In genomic region chr11:126978155-126978554, GRCh38 we compare ENCODE assay signal across 24 cellular contexts. TPM values are rescaled to one million over a fixed set of nuclear protein-coding genes. Genes with fewer than 3 reads are reported as not detected.
DNase-seq lines count a peak whose midpoint lies in the region; ATAC-seq and TF ChIP-seq lines count a peak whose summit lies in the region.
"Had no signal": no experiment of that assay in that cellular context is flagged by ENCODE, and none has a peak within 500 bp of the region (broad histone marks: within the 10 kb centered on the region; RNA-seq: fewer than 3 reads in every experiment).

No MANE protein-coding gene starts in this region.

- H3K4me1 Mint-ChIP-seq in MCF 10A (ENCODE audit: insufficient read depth, unreplicated experiment), result no peaks in the 10 kb centered on the region
- H3K4me1 Mint-ChIP-seq in activated T-helper 2 cell treated with anti-CD3 and anti-CD28 coated beads, Interferon-gamma antibody, Interleukin-2, Interleukin-4, amounts not matched to agents 10 μg/mL and 5 μg/mL and 100 μg/mL, durations not matched to agents 14 hours and 24 hours and 36 hours (ENCODE audit: low read depth), result no peaks in the 10 kb centered on the region
- H3K4me1 Mint-ChIP-seq in T-cell, result no peaks in the 10 kb centered on the region
- H3K4me1 Mint-ChIP-seq: stimulated activated effector memory CD8-positive, alpha-beta T cell treated with anti-CD3 and anti-CD28 coated beads, Interleukin-12 subunit alpha, Interleukin-12 subunit beta, amount 100 ng/mL, for 72 hours had no signal

- no TSS peak for BruUV-seq in mammary epithelial cell (replicated peaks; lab: Mats Ljungman, UMichigan)
- BruUV-seq in MCF 10A (replicated peaks; lab: Mats Ljungman, UMichigan), result no TSS peak

- H3K79me2 ChIP-seq in mammary epithelial cell (ENCODE audit: insufficient read depth, low read length), result no peaks in the 10 kb centered on the region

- no peak overlapping the region for H3K9ac ChIP-seq in mammary epithelial cell (ENCODE audit: insufficient read depth, low read length)
- H3K9ac ChIP-seq: KMS-11 had no signal

- in situ Hi-C loops in mammary epithelial cell (cut with MboI; ENCODE audit: low sequenced_read_pairs in 2 of 2), result loop anchor here (25.0 kb wide), 4 partner anchors 266 to 641 kb away; no protein-coding TSS in a partner anchor

- H3K9me3 ChIP-seq in mammary epithelial cell (replicated peaks; ENCODE audit: insufficient read depth, low read length) (no peaks in the 10 kb centered on the region), body of pancreas (no peaks in the 10 kb centered on the region), MG63 (no peaks in the 10 kb centered on the region)
- H3K9me3 ChIP-seq: neutrophil, right lobe of liver, suprapubic skin had no signal

- dilution Hi-C loops in mammary epithelial cell (cut with HindIII; ENCODE audit: low sequenced_read_pairs), result loop anchor here (25.0 kb wide), 2 partner anchors 266 to 366 kb away; no protein-coding TSS in a partner anchor

- DNase-seq in mammary epithelial cell (no peak), MCF 10A (ENCODE audit: unreplicated experiment) (no peak), body of pancreas (no peak), iPS-NIHi11 (ENCODE audit: low spot score) (peak; percentile 51), MG63 (no peak), T-cell (no peak)
- DNase-seq in activated T-helper 2 cell treated with anti-CD3 and anti-CD28 coated beads, Interferon-gamma antibody, Interleukin-2, Interleukin-4, amounts not matched to agents 10 μg/mL and 5 μg/mL and 100 μg/mL, durations not matched to agents 14 hours and 24 hours and 36 hours (ENCODE audit: low spot score), result no peak
- no peak for DNase-seq in activated T-cell treated with anti-CD3 and anti-CD28 coated beads, Interleukin-2, amount 50 U/mL, for 48 hours
- DNase-seq: activated CD8-positive, alpha-beta memory T cell treated with anti-CD3 and anti-CD28 coated beads for 24 hours; activated naive CD4-positive, alpha-beta T cell; DND-41; left colon; mesenchymal stem cell; right lobe of liver; stimulated activated CD4-positive, alpha-beta T cell treated with anti-CD3 and anti-CD28 coated beads, Interleukin-4, amount 100 ng/mL, for 24 hours had no signal

- no peak overlapping the region for H3K4me2 ChIP-seq in mammary epithelial cell (ENCODE audit: insufficient read depth, low read depth, low read length)
- H3K4me2 ChIP-seq: KMS-11 had no signal

- TF ChIP-seq POLR2A in body of pancreas (IDR thresholded peaks at IDR 0.05), result no peak

- no peak overlapping the region for H3K27ac Mint-ChIP-seq in MCF 10A (ENCODE audit: low read depth, unreplicated experiment)
- H3K27ac Mint-ChIP-seq in activated T-helper 2 cell treated with anti-CD3 and anti-CD28 coated beads, Interferon-gamma antibody, Interleukin-2, Interleukin-4, amounts not matched to agents 10 μg/mL and 5 μg/mL and 100 μg/mL, durations not matched to agents 14 hours and 24 hours and 36 hours, result no peak overlapping the region
- H3K27ac Mint-ChIP-seq in T-cell, result no peak overlapping the region
- H3K27ac Mint-ChIP-seq: stimulated activated effector memory CD8-positive, alpha-beta T cell treated with anti-CD3 and anti-CD28 coated beads, Interleukin-12 subunit alpha, Interleukin-12 subunit beta, amount 100 ng/mL, for 72 hours; T-helper 1 cell treated with Interleukin-12 subunit alpha and Interleukin-12 subunit beta and Interleukin-4 antibody, amounts not matched to agents 30 μg/mL and 1 μg/mL, for 36 hours had no signal

- H4K20me1 ChIP-seq in mammary epithelial cell (ENCODE audit: insufficient read depth, low read length), result no peaks in the 10 kb centered on the region

- H3K4me3 ChIP-seq in mammary epithelial cell (replicated peaks in 1 of 3; ENCODE audit: insufficient read depth in 1 of 3, low read depth in 2 of 3, low read length in 3 of 3), result no peak overlapping the region
- no peak overlapping the region for H3K4me3 ChIP-seq in body of pancreas
- H3K4me3 ChIP-seq in MG63, result no peak overlapping the region
- H3K4me3 ChIP-seq: right lobe of liver, suprapubic skin had no signal

- ATAC-seq in body of pancreas (peak; percentile 33), T-cell (replicated peaks in 1 of 4) (no peak)
- ATAC-seq: right lobe of liver; stimulated activated effector memory CD8-positive, alpha-beta T cell treated with anti-CD3 and anti-CD28 coated beads, Interleukin-12 subunit alpha, Interleukin-12 subunit beta, amount 100 ng/mL, for 72 hours had no signal

- CTCF ChIA-PET in mammary epithelial cell (lab: Charles Lee; ENCODE audit: low non-redundant PET), result no interaction called here
- CTCF ChIA-PET in MCF 10A (lab: Yijun Ruan, JAX), result interaction anchor here (0.7 to 1.1 kb wide), 4 partner anchors 12 to 497 kb away, joined by 3 to 4 read pairs (median 4); no protein-coding TSS in a partner anchor
- CTCF ChIA-PET in T-cell (lab: Charles Lee), result no interaction called here

- 50% methylated on average over 2 of the region's 3 CpGs for WGBS in mammary epithelial cell (ENCODE audit: low coverage, missing lambda C conversion rate)
- WGBS in body of pancreas, 2 donors, result 48 to 59% methylated on average over 3 of the region's 3 CpGs

- H3K36me3 Mint-ChIP-seq in MCF 10A (ENCODE audit: insufficient read depth, unreplicated experiment), result no peaks in the 10 kb centered on the region
- H3K36me3 Mint-ChIP-seq in activated T-helper 2 cell treated with anti-CD3 and anti-CD28 coated beads, Interferon-gamma antibody, Interleukin-2, Interleukin-4, amounts not matched to agents 10 μg/mL and 5 μg/mL and 100 μg/mL, durations not matched to agents 14 hours and 24 hours and 36 hours (ENCODE audit: low read depth), result no peaks in the 10 kb centered on the region
- no peaks in the 10 kb centered on the region for H3K36me3 Mint-ChIP-seq in T-cell
- H3K36me3 Mint-ChIP-seq: stimulated activated effector memory CD8-positive, alpha-beta T cell treated with anti-CD3 and anti-CD28 coated beads, Interleukin-12 subunit alpha, Interleukin-12 subunit beta, amount 100 ng/mL, for 72 hours had no signal

- H2AFZ ChIP-seq in mammary epithelial cell (ENCODE audit: low read depth, low read length), result peak overlapping the region; percentile 11

- intact Hi-C loops in mammary epithelial cell (cut with micrococcal nuclease), result no loop called here
- intact Hi-C loops in MCF 10A (cut with micrococcal nuclease), result no loop called here
- intact Hi-C loops in body of pancreas (cut with DNase I), result no loop called here
- intact Hi-C loops in activated T-helper 2 cell treated with anti-CD3 and anti-CD28 coated beads, Interferon-gamma antibody, Interleukin-2, Interleukin-4, amounts not matched to agents 10 μg/mL and 5 μg/mL and 100 μg/mL, durations not matched to agents 14 hours and 24 hours and 36 hours (cut with micrococcal nuclease), result no loop called here

- H3K4me1 ChIP-seq in mammary epithelial cell (ENCODE audit: insufficient read depth, low read length), result peaks cover 7% of the 10 kb centered on the region
- H3K4me1 ChIP-seq in body of pancreas, result no peaks in the 10 kb centered on the region
- H3K4me1 ChIP-seq: right lobe of liver, suprapubic skin had no signal

- H3K36me3 ChIP-seq in mammary epithelial cell (ENCODE audit: insufficient read depth, low read length) (no peaks in the 10 kb centered on the region), body of pancreas (replicated peaks in 1 of 2; ENCODE audit: insufficient read depth in 1 of 2, low read depth in 2 of 2) (no peaks in the 10 kb centered on the region), MG63 (no peaks in the 10 kb centered on the region)
- H3K36me3 ChIP-seq: neutrophil, right lobe of liver, suprapubic skin had no signal

- POLR2A ChIA-PET in MCF 10A (lab: Yijun Ruan, JAX), result interaction anchor here (0.7 kb wide), 1 partner anchor 516 kb away, joined by 3 read pairs; no protein-coding TSS in a partner anchor
- POLR2A ChIA-PET in T-cell (lab: Charles Lee), result no interaction called here

- H3K4me3 Mint-ChIP-seq in MCF 10A (ENCODE audit: unreplicated experiment) (no peak overlapping the region), T-cell (no peak overlapping the region)
- H3K4me3 Mint-ChIP-seq in activated T-helper 2 cell treated with anti-CD3 and anti-CD28 coated beads, Interferon-gamma antibody, Interleukin-2, Interleukin-4, amounts not matched to agents 10 μg/mL and 5 μg/mL and 100 μg/mL, durations not matched to agents 14 hours and 24 hours and 36 hours (ENCODE audit: low read depth), result no peak overlapping the region
- H3K4me3 Mint-ChIP-seq: brain; stimulated activated effector memory CD8-positive, alpha-beta T cell treated with anti-CD3 and anti-CD28 coated beads, Interleukin-12 subunit alpha, Interleukin-12 subunit beta, amount 100 ng/mL, for 72 hours; T-helper 1 cell treated with Interleukin-12 subunit alpha and Interleukin-12 subunit beta and Interleukin-4 antibody, amounts not matched to agents 30 μg/mL and 1 μg/mL, for 36 hours had no signal

- H3K27ac ChIP-seq in mammary epithelial cell (ENCODE audit: insufficient read depth, low read depth, low read length) (no peak overlapping the region), body of pancreas (no peak overlapping the region)
- H3K27ac ChIP-seq: 22Rv1, C4-2B, KMS-11, neutrophil, right lobe of liver, RWPE1, suprapubic skin had no signal

- TF ChIP-seq CTCF in mammary epithelial cell (conservative IDR thresholded peaks at IDR 0.05 in 1 of 2, IDR thresholded peaks at IDR 0.05 in 1 of 2; ENCODE audit: extremely low read depth in 1 of 2, insufficient read depth in 1 of 2, low read depth in 1 of 2, low read length in 2 of 2) (no peak), MCF 10A (IDR thresholded peaks at IDR 0.05; ENCODE audit: unreplicated experiment) (no peak), body of pancreas (IDR thresholded peaks at IDR 0.05) (no peak)

- H3K9me3 Mint-ChIP-seq in MCF 10A (ENCODE audit: unreplicated experiment) (peaks cover 16% of the 10 kb centered on the region), T-cell (peaks cover 0 to 7% (median 0%) of the 10 kb centered on the region in 3 donors)
- H3K9me3 Mint-ChIP-seq in activated T-helper 2 cell treated with anti-CD3 and anti-CD28 coated beads, Interferon-gamma antibody, Interleukin-2, Interleukin-4, amounts not matched to agents 10 μg/mL and 5 μg/mL and 100 μg/mL, durations not matched to agents 14 hours and 24 hours and 36 hours, result no peaks in the 10 kb centered on the region
- H3K9me3 Mint-ChIP-seq: brain; stimulated activated effector memory CD8-positive, alpha-beta T cell treated with anti-CD3 and anti-CD28 coated beads, Interleukin-12 subunit alpha, Interleukin-12 subunit beta, amount 100 ng/mL, for 72 hours; T-helper 1 cell treated with Interleukin-12 subunit alpha and Interleukin-12 subunit beta and Interleukin-4 antibody, amounts not matched to agents 30 μg/mL and 1 μg/mL, for 36 hours had no signal

- no peaks in the 10 kb centered on the region for H3K27me3 ChIP-seq in mammary epithelial cell (ENCODE audit: insufficient read depth, low read length)
- H3K27me3 ChIP-seq in body of pancreas, result no peaks in the 10 kb centered on the region
- H3K27me3 ChIP-seq in MG63, result no peaks in the 10 kb centered on the region
- H3K27me3 ChIP-seq: right lobe of liver had no signal

- H3K27me3 Mint-ChIP-seq in MCF 10A (ENCODE audit: insufficient read depth, unreplicated experiment), result peaks cover 13% of the 10 kb centered on the region
- peaks cover 7% of the 10 kb centered on the region for H3K27me3 Mint-ChIP-seq in activated T-helper 2 cell treated with anti-CD3 and anti-CD28 coated beads, Interferon-gamma antibody, Interleukin-2, Interleukin-4, amounts not matched to agents 10 μg/mL and 5 μg/mL and 100 μg/mL, durations not matched to agents 14 hours and 24 hours and 36 hours (ENCODE audit: low read depth)
- peaks cover 26 to 30% of the 10 kb centered on the region in 2 donors for H3K27me3 Mint-ChIP-seq in T-cell
- H3K27me3 Mint-ChIP-seq: brain had no signal

RNA-seq across cellular contexts. Expression of gene KIRREL3, which starts 22.4 kb away (rescaled TPM):
- under 1 TPM in 1 of 2 donors, not detected in 1; under 0.01 TPM for total RNA-seq in mammary epithelial cell
- 0.31 TPM for polyA plus RNA-seq in mammary epithelial cell
- 1.4 TPM for polyA minus RNA-seq in mammary epithelial cell
- total RNA-seq in MCF 10A (2022), result not detected in 2 replicates
- under 1 TPM in 1 of 2 donors, not detected in 1; 0.26 TPM for total RNA-seq in body of pancreas
- not detected in 2 replicates for total RNA-seq in activated T-helper 2 cell treated with anti-CD3 and anti-CD28 coated beads, Interferon-gamma antibody, Interleukin-2, Interleukin-4, amounts not matched to agents 10 μg/mL and 5 μg/mL and 100 μg/mL, durations not matched to agents 14 hours and 24 hours and 36 hours
- total RNA-seq in MG63 (2014; rRNA removed; shearing (Covaris generic); ENCODE audit: low replicate concordance), result 2.8 and 11.7 TPM in 2 replicates
- total RNA-seq in T-cell, result not detected
- total RNA-seq: right lobe of liver had no signal
